1 cellular context compared by ENCODE assay signal in the genomic region with DNA sequence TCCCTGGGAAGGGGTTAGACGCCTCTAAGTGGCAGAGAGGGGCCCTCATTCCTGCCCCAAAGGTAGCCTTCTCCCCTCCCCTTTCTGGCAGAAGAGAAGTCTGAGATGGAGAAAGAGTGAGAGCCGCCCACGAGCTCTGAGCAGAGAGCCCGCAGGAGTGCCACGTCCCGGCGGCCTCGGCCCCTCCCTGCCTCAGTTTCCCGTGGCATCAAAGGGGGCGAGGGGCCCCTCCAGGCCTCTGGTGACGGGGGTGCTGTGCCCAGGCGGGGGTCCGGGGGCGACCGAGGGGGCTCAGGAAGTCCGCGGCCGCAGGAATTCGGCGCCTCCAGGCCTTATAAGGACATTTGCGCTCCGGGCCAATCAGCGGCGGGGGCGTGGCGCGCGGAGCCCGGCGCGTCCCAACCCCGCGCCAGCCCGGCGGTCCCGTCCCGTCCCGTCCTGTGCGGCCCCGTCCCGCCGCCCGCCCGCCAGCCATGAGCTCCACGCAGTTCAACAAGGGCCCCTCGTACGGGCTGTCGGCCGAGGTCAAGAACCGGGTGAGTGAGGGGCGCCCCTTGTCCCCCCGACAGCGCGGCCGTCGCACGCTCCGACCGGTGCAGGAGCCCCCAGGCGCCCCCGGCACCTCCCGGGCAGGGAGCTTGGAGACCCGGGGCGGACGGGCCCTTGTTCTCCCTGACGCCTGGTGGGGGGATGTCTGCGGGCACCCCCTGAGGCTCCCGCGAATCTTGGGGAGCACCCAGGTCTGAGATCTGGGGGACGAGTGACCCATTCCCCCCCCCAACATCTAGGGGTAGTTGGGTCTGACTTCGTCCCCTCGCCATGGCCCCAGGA.
TF ChIP-seq lines count a peak whose summit lies in the region.

A gene (plus strand): TSS at position 420 of the 831 bp plus-strand sequence. CDS start 54 bp downstream, at position 474.

TF ChIP-seq in HEK293, 187 proteins besides CTCF, POLR2A, EP300 and RAD21 (continued from another document and continues in another):
- TF ChIP-seq, protein P1, sequence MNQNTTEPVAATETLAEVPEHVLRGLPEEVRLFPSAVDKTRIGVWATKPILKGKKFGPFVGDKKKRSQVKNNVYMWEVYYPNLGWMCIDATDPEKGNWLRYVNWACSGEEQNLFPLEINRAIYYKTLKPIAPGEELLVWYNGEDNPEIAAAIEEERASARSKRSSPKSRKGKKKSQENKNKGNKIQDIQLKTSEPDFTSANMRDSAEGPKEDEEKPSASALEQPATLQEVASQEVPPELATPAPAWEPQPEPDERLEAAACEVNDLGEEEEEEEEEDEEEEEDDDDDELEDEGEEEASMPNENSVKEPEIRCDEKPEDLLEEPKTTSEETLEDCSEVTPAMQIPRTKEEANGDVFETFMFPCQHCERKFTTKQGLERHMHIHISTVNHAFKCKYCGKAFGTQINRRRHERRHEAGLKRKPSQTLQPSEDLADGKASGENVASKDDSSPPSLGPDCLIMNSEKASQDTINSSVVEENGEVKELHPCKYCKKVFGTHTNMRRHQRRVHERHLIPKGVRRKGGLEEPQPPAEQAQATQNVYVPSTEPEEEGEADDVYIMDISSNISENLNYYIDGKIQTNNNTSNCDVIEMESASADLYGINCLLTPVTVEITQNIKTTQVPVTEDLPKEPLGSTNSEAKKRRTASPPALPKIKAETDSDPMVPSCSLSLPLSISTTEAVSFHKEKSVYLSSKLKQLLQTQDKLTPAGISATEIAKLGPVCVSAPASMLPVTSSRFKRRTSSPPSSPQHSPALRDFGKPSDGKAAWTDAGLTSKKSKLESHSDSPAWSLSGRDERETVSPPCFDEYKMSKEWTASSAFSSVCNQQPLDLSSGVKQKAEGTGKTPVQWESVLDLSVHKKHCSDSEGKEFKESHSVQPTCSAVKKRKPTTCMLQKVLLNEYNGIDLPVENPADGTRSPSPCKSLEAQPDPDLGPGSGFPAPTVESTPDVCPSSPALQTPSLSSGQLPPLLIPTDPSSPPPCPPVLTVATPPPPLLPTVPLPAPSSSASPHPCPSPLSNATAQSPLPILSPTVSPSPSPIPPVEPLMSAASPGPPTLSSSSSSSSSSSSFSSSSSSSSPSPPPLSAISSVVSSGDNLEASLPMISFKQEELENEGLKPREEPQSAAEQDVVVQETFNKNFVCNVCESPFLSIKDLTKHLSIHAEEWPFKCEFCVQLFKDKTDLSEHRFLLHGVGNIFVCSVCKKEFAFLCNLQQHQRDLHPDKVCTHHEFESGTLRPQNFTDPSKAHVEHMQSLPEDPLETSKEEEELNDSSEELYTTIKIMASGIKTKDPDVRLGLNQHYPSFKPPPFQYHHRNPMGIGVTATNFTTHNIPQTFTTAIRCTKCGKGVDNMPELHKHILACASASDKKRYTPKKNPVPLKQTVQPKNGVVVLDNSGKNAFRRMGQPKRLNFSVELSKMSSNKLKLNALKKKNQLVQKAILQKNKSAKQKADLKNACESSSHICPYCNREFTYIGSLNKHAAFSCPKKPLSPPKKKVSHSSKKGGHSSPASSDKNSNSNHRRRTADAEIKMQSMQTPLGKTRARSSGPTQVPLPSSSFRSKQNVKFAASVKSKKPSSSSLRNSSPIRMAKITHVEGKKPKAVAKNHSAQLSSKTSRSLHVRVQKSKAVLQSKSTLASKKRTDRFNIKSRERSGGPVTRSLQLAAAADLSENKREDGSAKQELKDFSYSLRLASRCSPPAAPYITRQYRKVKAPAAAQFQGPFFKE (tag by site-specific recombination; IDR thresholded peaks at IDR 0.05; ENCODE audit: borderline replicate concordance), result no peak
- TF ChIP-seq KLF7 (tag by site-specific recombination; IDR thresholded peaks at IDR 0.05; ENCODE audit: borderline replicate concordance), result no peak
- TF ChIP-seq, protein P2, sequence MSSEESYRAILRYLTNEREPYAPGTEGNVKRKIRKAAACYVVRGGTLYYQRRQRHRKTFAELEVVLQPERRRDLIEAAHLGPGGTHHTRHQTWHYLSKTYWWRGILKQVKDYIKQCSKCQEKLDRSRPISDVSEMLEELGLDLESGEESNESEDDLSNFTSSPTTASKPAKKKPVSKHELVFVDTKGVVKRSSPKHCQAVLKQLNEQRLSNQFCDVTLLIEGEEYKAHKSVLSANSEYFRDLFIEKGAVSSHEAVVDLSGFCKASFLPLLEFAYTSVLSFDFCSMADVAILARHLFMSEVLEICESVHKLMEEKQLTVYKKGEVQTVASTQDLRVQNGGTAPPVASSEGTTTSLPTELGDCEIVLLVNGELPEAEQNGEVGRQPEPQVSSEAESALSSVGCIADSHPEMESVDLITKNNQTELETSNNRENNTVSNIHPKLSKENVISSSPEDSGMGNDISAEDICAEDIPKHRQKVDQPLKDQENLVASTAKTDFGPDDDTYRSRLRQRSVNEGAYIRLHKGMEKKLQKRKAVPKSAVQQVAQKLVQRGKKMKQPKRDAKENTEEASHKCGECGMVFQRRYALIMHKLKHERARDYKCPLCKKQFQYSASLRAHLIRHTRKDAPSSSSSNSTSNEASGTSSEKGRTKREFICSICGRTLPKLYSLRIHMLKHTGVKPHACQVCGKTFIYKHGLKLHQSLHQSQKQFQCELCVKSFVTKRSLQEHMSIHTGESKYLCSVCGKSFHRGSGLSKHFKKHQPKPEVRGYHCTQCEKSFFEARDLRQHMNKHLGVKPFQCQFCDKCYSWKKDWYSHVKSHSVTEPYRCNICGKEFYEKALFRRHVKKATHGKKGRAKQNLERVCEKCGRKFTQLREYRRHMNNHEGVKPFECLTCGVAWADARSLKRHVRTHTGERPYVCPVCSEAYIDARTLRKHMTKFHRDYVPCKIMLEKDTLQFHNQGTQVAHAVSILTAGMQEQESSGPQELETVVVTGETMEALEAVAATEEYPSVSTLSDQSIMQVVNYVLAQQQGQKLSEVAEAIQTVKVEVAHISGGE (tag by site-specific recombination; conservative IDR thresholded peaks at IDR 0.05; ENCODE audit: low read depth), result no peak
- no peak for TF ChIP-seq ZNF37A (tag by site-specific recombination; IDR thresholded peaks at IDR 0.05)
- no peak for TF ChIP-seq ZNF558 (tag by site-specific recombination; IDR thresholded peaks at IDR 0.05)
- no peak for TF ChIP-seq ZNF776 (tag by site-specific recombination; IDR thresholded peaks at IDR 0.05; ENCODE audit: borderline replicate concordance)
- TF ChIP-seq, protein P3, sequence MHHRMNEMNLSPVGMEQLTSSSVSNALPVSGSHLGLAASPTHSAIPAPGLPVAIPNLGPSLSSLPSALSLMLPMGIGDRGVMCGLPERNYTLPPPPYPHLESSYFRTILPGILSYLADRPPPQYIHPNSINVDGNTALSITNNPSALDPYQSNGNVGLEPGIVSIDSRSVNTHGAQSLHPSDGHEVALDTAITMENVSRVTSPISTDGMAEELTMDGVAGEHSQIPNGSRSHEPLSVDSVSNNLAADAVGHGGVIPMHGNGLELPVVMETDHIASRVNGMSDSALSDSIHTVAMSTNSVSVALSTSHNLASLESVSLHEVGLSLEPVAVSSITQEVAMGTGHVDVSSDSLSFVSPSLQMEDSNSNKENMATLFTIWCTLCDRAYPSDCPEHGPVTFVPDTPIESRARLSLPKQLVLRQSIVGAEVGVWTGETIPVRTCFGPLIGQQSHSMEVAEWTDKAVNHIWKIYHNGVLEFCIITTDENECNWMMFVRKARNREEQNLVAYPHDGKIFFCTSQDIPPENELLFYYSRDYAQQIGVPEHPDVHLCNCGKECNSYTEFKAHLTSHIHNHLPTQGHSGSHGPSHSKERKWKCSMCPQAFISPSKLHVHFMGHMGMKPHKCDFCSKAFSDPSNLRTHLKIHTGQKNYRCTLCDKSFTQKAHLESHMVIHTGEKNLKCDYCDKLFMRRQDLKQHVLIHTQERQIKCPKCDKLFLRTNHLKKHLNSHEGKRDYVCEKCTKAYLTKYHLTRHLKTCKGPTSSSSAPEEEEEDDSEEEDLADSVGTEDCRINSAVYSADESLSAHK (tag by site-specific recombination; IDR thresholded peaks at IDR 0.05), result no peak
- peak; percentile 81; the same call in 1 of the 2 replicates for TF ChIP-seq ZNF777 (tag by site-specific recombination; IDR thresholded peaks at IDR 0.05; ENCODE audit: borderline replicate concordance)
- TF ChIP-seq, protein P4, sequence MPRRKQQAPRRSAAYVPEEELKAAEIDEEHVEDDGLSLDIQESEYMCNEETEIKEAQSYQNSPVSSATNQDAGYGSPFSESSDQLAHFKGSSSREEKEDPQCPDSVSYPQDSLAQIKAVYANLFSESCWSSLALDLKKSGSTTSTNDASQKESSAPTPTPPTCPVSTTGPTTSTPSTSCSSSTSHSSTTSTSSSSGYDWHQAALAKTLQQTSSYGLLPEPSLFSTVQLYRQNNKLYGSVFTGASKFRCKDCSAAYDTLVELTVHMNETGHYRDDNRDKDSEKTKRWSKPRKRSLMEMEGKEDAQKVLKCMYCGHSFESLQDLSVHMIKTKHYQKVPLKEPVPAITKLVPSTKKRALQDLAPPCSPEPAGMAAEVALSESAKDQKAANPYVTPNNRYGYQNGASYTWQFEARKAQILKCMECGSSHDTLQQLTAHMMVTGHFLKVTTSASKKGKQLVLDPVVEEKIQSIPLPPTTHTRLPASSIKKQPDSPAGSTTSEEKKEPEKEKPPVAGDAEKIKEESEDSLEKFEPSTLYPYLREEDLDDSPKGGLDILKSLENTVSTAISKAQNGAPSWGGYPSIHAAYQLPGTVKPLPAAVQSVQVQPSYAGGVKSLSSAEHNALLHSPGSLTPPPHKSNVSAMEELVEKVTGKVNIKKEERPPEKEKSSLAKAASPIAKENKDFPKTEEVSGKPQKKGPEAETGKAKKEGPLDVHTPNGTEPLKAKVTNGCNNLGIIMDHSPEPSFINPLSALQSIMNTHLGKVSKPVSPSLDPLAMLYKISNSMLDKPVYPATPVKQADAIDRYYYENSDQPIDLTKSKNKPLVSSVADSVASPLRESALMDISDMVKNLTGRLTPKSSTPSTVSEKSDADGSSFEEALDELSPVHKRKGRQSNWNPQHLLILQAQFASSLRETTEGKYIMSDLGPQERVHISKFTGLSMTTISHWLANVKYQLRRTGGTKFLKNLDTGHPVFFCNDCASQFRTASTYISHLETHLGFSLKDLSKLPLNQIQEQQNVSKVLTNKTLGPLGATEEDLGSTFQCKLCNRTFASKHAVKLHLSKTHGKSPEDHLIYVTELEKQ (tag by site-specific recombination; IDR thresholded peaks at IDR 0.05; ENCODE audit: borderline replicate concordance), result no peak
- TF ChIP-seq, protein P5, sequence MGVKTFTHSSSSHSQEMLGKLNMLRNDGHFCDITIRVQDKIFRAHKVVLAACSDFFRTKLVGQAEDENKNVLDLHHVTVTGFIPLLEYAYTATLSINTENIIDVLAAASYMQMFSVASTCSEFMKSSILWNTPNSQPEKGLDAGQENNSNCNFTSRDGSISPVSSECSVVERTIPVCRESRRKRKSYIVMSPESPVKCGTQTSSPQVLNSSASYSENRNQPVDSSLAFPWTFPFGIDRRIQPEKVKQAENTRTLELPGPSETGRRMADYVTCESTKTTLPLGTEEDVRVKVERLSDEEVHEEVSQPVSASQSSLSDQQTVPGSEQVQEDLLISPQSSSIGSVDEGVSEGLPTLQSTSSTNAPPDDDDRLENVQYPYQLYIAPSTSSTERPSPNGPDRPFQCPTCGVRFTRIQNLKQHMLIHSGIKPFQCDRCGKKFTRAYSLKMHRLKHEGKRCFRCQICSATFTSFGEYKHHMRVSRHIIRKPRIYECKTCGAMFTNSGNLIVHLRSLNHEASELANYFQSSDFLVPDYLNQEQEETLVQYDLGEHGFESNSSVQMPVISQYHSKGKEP (tag by site-specific recombination; IDR thresholded peaks at IDR 0.05), result no peak
- no peak for TF ChIP-seq ZFP3 (tag by site-specific recombination; IDR thresholded peaks at IDR 0.05; ENCODE audit: low read depth)
- TF ChIP-seq MYNN (tag by site-specific recombination; IDR thresholded peaks at IDR 0.05; ENCODE audit: borderline replicate concordance), result no peak
- TF ChIP-seq, protein P6, sequence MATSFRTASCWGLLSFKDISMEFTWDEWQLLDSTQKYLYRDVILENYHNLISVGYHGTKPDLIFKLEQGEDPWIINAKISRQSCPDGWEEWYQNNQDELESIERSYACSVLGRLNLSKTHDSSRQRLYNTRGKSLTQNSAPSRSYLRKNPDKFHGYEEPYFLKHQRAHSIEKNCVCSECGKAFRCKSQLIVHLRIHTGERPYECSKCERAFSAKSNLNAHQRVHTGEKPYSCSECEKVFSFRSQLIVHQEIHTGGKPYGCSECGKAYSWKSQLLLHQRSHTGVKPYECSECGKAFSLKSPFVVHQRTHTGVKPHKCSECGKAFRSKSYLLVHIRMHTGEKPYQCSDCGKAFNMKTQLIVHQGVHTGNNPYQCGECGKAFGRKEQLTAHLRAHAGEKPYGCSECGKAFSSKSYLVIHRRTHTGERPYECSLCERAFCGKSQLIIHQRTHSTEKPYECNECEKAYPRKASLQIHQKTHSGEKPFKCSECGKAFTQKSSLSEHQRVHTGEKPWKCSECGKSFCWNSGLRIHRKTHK (tag by site-specific recombination; IDR thresholded peaks at IDR 0.05), result no peak
- TF ChIP-seq, protein P7, sequence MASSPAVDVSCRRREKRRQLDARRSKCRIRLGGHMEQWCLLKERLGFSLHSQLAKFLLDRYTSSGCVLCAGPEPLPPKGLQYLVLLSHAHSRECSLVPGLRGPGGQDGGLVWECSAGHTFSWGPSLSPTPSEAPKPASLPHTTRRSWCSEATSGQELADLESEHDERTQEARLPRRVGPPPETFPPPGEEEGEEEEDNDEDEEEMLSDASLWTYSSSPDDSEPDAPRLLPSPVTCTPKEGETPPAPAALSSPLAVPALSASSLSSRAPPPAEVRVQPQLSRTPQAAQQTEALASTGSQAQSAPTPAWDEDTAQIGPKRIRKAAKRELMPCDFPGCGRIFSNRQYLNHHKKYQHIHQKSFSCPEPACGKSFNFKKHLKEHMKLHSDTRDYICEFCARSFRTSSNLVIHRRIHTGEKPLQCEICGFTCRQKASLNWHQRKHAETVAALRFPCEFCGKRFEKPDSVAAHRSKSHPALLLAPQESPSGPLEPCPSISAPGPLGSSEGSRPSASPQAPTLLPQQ (tag by site-specific recombination; IDR thresholded peaks at IDR 0.05), result peak; percentile 19; the same call in 1 of the 2 replicates
- TF ChIP-seq ZNF404 (tag by site-specific recombination; IDR thresholded peaks at IDR 0.05), result no peak
- peak; percentile 20 for TF ChIP-seq ZXDB (tag by site-specific recombination; IDR thresholded peaks at IDR 0.05)
- TF ChIP-seq, protein P8, sequence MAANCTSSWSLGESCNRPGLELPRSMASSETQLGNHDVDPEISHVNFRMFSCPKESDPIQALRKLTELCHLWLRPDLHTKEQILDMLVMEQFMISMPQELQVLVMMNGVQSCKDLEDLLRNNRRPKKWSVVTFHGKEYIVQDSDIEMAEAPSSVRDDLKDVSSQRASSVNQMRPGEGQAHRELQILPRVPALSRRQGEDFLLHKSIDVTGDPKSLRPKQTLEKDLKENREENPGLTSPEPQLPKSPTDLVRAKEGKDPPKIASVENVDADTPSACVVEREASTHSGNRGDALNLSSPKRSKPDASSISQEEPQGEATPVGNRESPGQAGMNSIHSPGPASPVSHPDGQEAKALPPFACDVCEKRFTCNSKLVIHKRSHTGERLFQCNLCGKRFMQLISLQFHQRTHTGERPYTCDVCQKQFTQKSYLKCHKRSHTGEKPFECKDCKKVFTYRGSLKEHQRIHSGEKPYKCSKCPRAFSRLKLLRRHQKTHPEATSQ (tag by site-specific recombination; IDR thresholded peaks at IDR 0.05), result no peak; the same call in 1 of the 2 replicates
- TF ChIP-seq ZBTB20 (tag by site-specific recombination; IDR thresholded peaks at IDR 0.05), result peak; percentile 56
- no peak for TF ChIP-seq ZNF214 (tag by site-specific recombination; IDR thresholded peaks at IDR 0.05; ENCODE audit: borderline replicate concordance)
- no peak for TF ChIP-seq ZNF10 (tag by site-specific recombination; IDR thresholded peaks at IDR 0.05)
- TF ChIP-seq KLF16 (tag by site-specific recombination; IDR thresholded peaks at IDR 0.05), result no peak
